In genomic region chr7:2451171-2452073, GRCh38 we compare ENCODE assay signal across 1 cellular context.
A peak's percentile ranks its signal among the peaks of the same experiment; 100 is the strongest.
TF ChIP-seq lines count a peak whose summit lies in the region.

No MANE protein-coding gene starts in this region.

TF ChIP-seq in HepG2, 621 proteins besides CTCF, POLR2A, EP300 and RAD21 (continued from another document):
- TF ChIP-seq ZNF609 (CRISPR knock-in tag; IDR thresholded peaks at IDR 0.05; ENCODE audit: borderline replicate concordance) (no peak), RCOR2 (CRISPR knock-in tag; IDR thresholded peaks at IDR 0.05) (no peak), THRA (CRISPR knock-in tag; IDR thresholded peaks at IDR 0.05; ENCODE audit: borderline replicate concordance) (no peak; the same call in 1 of the 2 replicates), CERS6 (CRISPR knock-in tag; IDR thresholded peaks at IDR 0.05) (no peak), ZNF160 (CRISPR knock-in tag; IDR thresholded peaks at IDR 0.05) (no peak), ZNF460 (CRISPR knock-in tag; IDR thresholded peaks at IDR 0.05; ENCODE audit: borderline replicate concordance) (peak; percentile 40; the same call in 1 of the 2 replicates), ZFP82 (CRISPR knock-in tag; IDR thresholded peaks at IDR 0.05; ENCODE audit: borderline replicate concordance) (0 out of 2 replicates have a peak, but pooled peaks have one; percentile 41), PHB2 (IDR thresholded peaks at IDR 0.05; ENCODE audit: partially characterized antibody) (no peak), ZNF282 (IDR thresholded peaks at IDR 0.05; ENCODE audit: partially characterized antibody) (no peak), NFKBIZ (CRISPR knock-in tag; IDR thresholded peaks at IDR 0.05) (no peak; the same call in 1 of the 2 replicates), GATAD1 (CRISPR knock-in tag; IDR thresholded peaks at IDR 0.05) (peak; percentile 24; the same call in 1 of the 2 replicates), ZNF777 (CRISPR knock-in tag; IDR thresholded peaks at IDR 0.05) (no peak; the same call in 1 of the 2 replicates), UBTF (CRISPR knock-in tag; IDR thresholded peaks at IDR 0.05) (peak; percentile 71), NCOR1 (IDR thresholded peaks at IDR 0.05; ENCODE audit: borderline replicate concordance, low read length) (no peak), PITX1 (CRISPR knock-in tag; IDR thresholded peaks at IDR 0.05) (peak; percentile 70), FOXM1 (CRISPR knock-in tag; IDR thresholded peaks at IDR 0.05) (no peak), PPARG (CRISPR knock-in tag; conservative IDR thresholded peaks at IDR 0.05) (no peak), POGK (CRISPR knock-in tag; conservative IDR thresholded peaks at IDR 0.05) (peak; percentile 15; the same call in 1 of the 2 replicates), NFATC3 (CRISPR knock-in tag; IDR thresholded peaks at IDR 0.05) (no peak), CREBL2 (CRISPR knock-in tag; IDR thresholded peaks at IDR 0.05; ENCODE audit: borderline replicate concordance) (no peak), NFIC (IDR thresholded peaks at IDR 0.05; ENCODE audit: low read length) (no peak), KLF11 (CRISPR knock-in tag; IDR thresholded peaks at IDR 0.05) (no peak), REPIN1 (CRISPR knock-in tag; IDR thresholded peaks at IDR 0.05; ENCODE audit: borderline replicate concordance, low read depth) (peak; percentile 74), ZNF350 (CRISPR knock-in tag; IDR thresholded peaks at IDR 0.05; ENCODE audit: borderline replicate concordance, low read depth) (peak; percentile 30; the same call in 1 of the 2 replicates), HOXA3 (CRISPR knock-in tag; IDR thresholded peaks at IDR 0.05) (peak; percentile 45; the same call in 1 of the 2 replicates), ZNF770 (CRISPR knock-in tag; IDR thresholded peaks at IDR 0.05) (0 out of 2 replicates have a peak, but pooled peaks have one; percentile 21), STAT5B (CRISPR knock-in tag; IDR thresholded peaks at IDR 0.05) (no peak), ZNF557 (CRISPR knock-in tag; IDR thresholded peaks at IDR 0.05) (no peak), MAFK (conservative IDR thresholded peaks at IDR 0.05 in 1 of 2, IDR thresholded peaks at IDR 0.05 in 1 of 2; ENCODE audit: low read length in 2 of 2) (no peak), ZNF710 (CRISPR knock-in tag; IDR thresholded peaks at IDR 0.05; ENCODE audit: borderline replicate concordance) (no peak; the same call in 1 of the 2 replicates), PBX2 (CRISPR knock-in tag; IDR thresholded peaks at IDR 0.05) (no peak), PRPF4 (IDR thresholded peaks at IDR 0.05; ENCODE audit: low read depth, low read length, poor library complexity, severe bottlenecking) (no peak), ZNF33A (CRISPR knock-in tag; IDR thresholded peaks at IDR 0.05; ENCODE audit: borderline replicate concordance) (no peak), KLF12 (CRISPR knock-in tag; IDR thresholded peaks at IDR 0.05; ENCODE audit: borderline replicate concordance) (0 out of 2 replicates have a peak, but pooled peaks have one; percentile 6), ZNF766 (CRISPR knock-in tag; IDR thresholded peaks at IDR 0.05; ENCODE audit: borderline replicate concordance) (no peak)
- TF ChIP-seq, protein P1, sequence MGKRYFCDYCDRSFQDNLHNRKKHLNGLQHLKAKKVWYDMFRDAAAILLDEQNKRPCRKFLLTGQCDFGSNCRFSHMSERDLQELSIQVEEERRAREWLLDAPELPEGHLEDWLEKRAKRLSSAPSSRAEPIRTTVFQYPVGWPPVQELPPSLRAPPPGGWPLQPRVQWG (CRISPR knock-in tag; IDR thresholded peaks at IDR 0.05; ENCODE audit: borderline replicate concordance, low read depth) = no peak
- TF ChIP-seq, protein P2, sequence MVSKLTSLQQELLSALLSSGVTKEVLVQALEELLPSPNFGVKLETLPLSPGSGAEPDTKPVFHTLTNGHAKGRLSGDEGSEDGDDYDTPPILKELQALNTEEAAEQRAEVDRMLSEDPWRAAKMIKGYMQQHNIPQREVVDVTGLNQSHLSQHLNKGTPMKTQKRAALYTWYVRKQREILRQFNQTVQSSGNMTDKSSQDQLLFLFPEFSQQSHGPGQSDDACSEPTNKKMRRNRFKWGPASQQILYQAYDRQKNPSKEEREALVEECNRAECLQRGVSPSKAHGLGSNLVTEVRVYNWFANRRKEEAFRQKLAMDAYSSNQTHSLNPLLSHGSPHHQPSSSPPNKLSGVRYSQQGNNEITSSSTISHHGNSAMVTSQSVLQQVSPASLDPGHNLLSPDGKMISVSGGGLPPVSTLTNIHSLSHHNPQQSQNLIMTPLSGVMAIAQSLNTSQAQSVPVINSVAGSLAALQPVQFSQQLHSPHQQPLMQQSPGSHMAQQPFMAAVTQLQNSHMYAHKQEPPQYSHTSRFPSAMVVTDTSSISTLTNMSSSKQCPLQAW (CRISPR knock-in tag; IDR thresholded peaks at IDR 0.05) = peak; percentile 58; the same call in 1 of the 2 replicates
